ENCODE assay signal across 10 cellular contexts in the genomic region with DNA sequence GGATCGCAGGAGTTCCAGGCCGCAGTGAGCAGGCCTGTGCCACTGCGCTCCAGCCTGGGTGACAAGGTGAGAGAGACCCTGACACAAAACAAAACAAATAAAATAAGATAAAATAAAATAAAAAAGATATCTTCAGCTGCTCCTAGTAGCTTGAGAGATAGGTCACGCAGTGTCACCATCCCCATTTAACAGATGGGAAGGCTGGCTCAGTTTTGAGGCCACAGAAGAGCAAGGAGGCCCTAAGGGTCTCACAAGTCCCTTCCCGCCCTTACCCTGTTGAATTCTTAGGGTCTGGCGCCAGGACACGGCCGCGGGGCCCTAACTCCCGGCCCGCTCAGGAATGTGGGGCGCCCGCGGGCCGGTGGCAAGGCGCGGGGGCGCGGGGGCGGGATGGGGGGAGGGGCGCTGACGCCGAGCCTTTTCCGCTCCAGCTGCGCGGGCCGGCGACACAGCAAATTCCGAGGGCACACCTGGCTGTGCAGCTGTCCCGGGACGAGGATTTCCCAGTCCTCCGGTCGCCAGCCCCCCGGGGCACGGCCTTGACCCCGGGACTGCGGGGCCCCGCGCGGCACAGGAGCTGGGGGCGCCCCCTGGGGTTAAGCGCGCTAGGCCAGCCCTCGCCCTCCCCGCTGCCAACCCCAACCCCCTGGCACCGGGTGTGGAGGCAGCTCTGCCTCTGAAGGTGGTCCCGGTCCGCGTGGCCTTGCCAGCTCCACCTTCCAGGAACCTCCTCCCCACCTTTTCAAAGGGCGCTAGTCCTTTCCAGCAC. TPM values are rescaled to one million over a fixed set of nuclear protein-coding genes. Genes with fewer than 3 reads are reported as not detected.
DNase-seq lines count a peak whose midpoint lies in the region; ATAC-seq and TF ChIP-seq lines count a peak whose summit lies in the region.
"Had no signal": no experiment of that assay in that cellular context is flagged by ENCODE, and none has a peak within 500 bp of the region (broad histone marks: within the 10 kb centered on the region; RNA-seq: fewer than 3 reads in every experiment).

No MANE protein-coding gene starts in this region.

- H2AFZ ChIP-seq in GM23248, result peak overlapping the region; percentile 81
- peak overlapping the region; percentile 77 for H2AFZ ChIP-seq in smooth muscle cell (ENCODE audit: low read depth)

- H3K27me3 ChIP-seq in GM23248 (replicated peaks; ENCODE audit: insufficient read depth) (no peaks in the 10 kb centered on the region), heart left ventricle (peaks cover 0 to 16% (median 0%) of the 10 kb centered on the region in 9 donors), smooth muscle cell (ENCODE audit: low read depth) (no peaks in the 10 kb centered on the region)

- peak; percentile 21 for DNase-seq in GM23248
- peak; percentile 17 for DNase-seq in activated T-cell treated with anti-CD3 and anti-CD28 coated beads for 4 hours
- no peak for DNase-seq in heart left ventricle
- no peak for DNase-seq in smooth muscle cell (lab: John Stamatoyannopoulos, UW; ENCODE audit: unreplicated experiment)
- no peak for DNase-seq in sciatic nerve (ENCODE audit: low spot score)
- DNase-seq in COLO829 (ENCODE audit: low spot score), result no peak

- no peak overlapping the region; the same call in 1 of the 2 replicates for H3K9ac ChIP-seq in GM23248
- no peak overlapping the region for H3K9ac ChIP-seq in smooth muscle cell (ENCODE audit: low read depth)

- H3K4me3 ChIP-seq in GM23248, result peak overlapping the region; percentile 61
- peak overlapping the region in 11 of 12 donors; percentile 27 to 52 (median 47) for H3K4me3 ChIP-seq in heart left ventricle
- H3K4me3 ChIP-seq in smooth muscle cell, result peak overlapping the region; percentile 45

- no peaks in the 10 kb centered on the region for H4K20me1 ChIP-seq in GM23248 (ENCODE audit: insufficient read depth)
- no peaks in the 10 kb centered on the region for H4K20me1 ChIP-seq in smooth muscle cell (ENCODE audit: low read depth)

- no peaks in the 10 kb centered on the region for H3K9me2 ChIP-seq in GM23248 (ENCODE audit: insufficient read depth)

- H3K4me1 ChIP-seq in GM23248 (ENCODE audit: insufficient read depth) (no peaks in the 10 kb centered on the region), heart left ventricle (peaks cover 0 to 7% (median 0%) of the 10 kb centered on the region in 12 donors), smooth muscle cell (ENCODE audit: low read depth) (peaks cover 6% of the 10 kb centered on the region)

- peak overlapping the region; percentile 66 for H3K4me2 ChIP-seq in GM23248 (ENCODE audit: unreplicated experiment)
- peak overlapping the region; percentile 90 for H3K4me2 ChIP-seq in smooth muscle cell

- H3K79me2 ChIP-seq in GM23248 (ENCODE audit: insufficient read depth) (no peaks in the 10 kb centered on the region), smooth muscle cell (ENCODE audit: low read depth) (no peaks in the 10 kb centered on the region)

- no peak for TF ChIP-seq POLR2A in heart left ventricle (IDR thresholded peaks at IDR 0.05)

- intact Hi-C loops in heart left ventricle (cut with DNase I) (no loop called here), sciatic nerve (cut with DNase I) (no loop called here)

- WGBS in GM23248 (ENCODE audit: low coverage in 1 of 2, low lambda C conversion rate in 2 of 2, missing lambda C conversion rate in 2 of 2), 2 experiments, result 13 to 15% methylated on average over 27 to 45 of the region's 50 CpGs
- WGBS in heart left ventricle, 4 donors, result 14 to 34% (median 20%) methylated on average over 16 to 50 of the region's 50 CpGs
- 30% methylated on average over 31 of the region's 50 CpGs for WGBS in smooth muscle cell (ENCODE audit: low lambda C conversion rate)

- H3K27ac ChIP-seq in GM23248 (no peak overlapping the region), heart left ventricle (no peak overlapping the region), smooth muscle cell (ENCODE audit: low read depth) (no peak overlapping the region)

- H3K36me3 ChIP-seq in GM23248 (ENCODE audit: low read depth) (no peaks in the 10 kb centered on the region), heart left ventricle (no peaks in the 10 kb centered on the region), smooth muscle cell (ENCODE audit: low read depth) (no peaks in the 10 kb centered on the region)

- H3K9me3 ChIP-seq in GM23248 (ENCODE audit: low read depth) (no peaks in the 10 kb centered on the region), heart left ventricle (no peaks in the 10 kb centered on the region), smooth muscle cell (replicated peaks; ENCODE audit: low read depth) (no peaks in the 10 kb centered on the region)

- no peaks in the 10 kb centered on the region for H3F3A ChIP-seq in GM23248 (ENCODE audit: insufficient read depth)
- H3F3A ChIP-seq in smooth muscle cell (ENCODE audit: low read depth), result no peaks in the 10 kb centered on the region

- no peak for TF ChIP-seq CTCF in heart left ventricle (IDR thresholded peaks at IDR 0.05)
- TF ChIP-seq CTCF in smooth muscle cell (IDR thresholded peaks at IDR 0.05; ENCODE audit: borderline replicate concordance, insufficient read depth, poor library complexity, severe bottlenecking), result no peak

- peak in 3 of 4 donors; percentile 20 to 50 (median 44) for ATAC-seq in heart left ventricle
- ATAC-seq in HG02798 (IDR thresholded peaks at IDR 0.05; ENCODE audit: poor library complexity, unreplicated experiment), result no peak
- no peak for ATAC-seq in sciatic nerve
- ATAC-seq in HG03460 (IDR thresholded peaks at IDR 0.05; ENCODE audit: unreplicated experiment), result no peak

- in situ Hi-C loops in GM23248 (cut with MboI), result no loop called here

RNA-seq across cellular contexts. Expression of a gene that starts 10.3 kb away (rescaled TPM):
- total RNA-seq in GM23248 (2014; rRNA removed; shearing (Covaris generic)), result not detected in 2 replicates
- polyA plus RNA-seq in GM23248 (2016; fragmentation: Nextera tagmentation; extraction: Ambion mirVana) (not detected in 2 replicates), heart left ventricle (not detected), smooth muscle cell (not detected in 2 replicates)
- total RNA-seq in heart left ventricle (not detected), smooth muscle cell (not detected in 2 replicates), sciatic nerve (not detected)
- total RNA-seq: T-helper 1 cell treated with Interleukin-12 subunit alpha and Interleukin-12 subunit beta and Interleukin-4 antibody, amounts not matched to agents 30 ng/mL and 1 ng/mL, for 36 hours had no signal
- polyA plus RNA-seq: esophagus had no signal

RNA-seq across cellular contexts. Expression of a gene that starts 15.6 kb away (rescaled TPM):
- 8.9 and 9.9 TPM in 2 replicates for total RNA-seq in GM23248 (2014; rRNA removed; shearing (Covaris generic))
- polyA plus RNA-seq in GM23248 (2016; fragmentation: Nextera tagmentation; extraction: Ambion mirVana) (6.5 and 7.1 TPM in 2 replicates), heart left ventricle (10 to 100 TPM; 31.5 to 60.6 TPM), smooth muscle cell (2.7 and 3.3 TPM in 2 replicates)
- total RNA-seq in heart left ventricle (100 to 1,000 TPM in 7 of 9 donors, 10 to 100 TPM in 2; 71.7 to 165 (median 125) TPM), smooth muscle cell (2.7 and 3.3 TPM in 2 replicates), sciatic nerve (7.5 TPM)

RNA-seq across cellular contexts. Expression of a gene that starts 28.9 kb away (rescaled TPM):
- total RNA-seq in GM23248 (2014; rRNA removed; shearing (Covaris generic)), result not detected in 2 replicates
- polyA plus RNA-seq in GM23248 (2016; fragmentation: Nextera tagmentation; extraction: Ambion mirVana) (not detected in 2 replicates), heart left ventricle (under 1 TPM in 1 of 2 donors, not detected in 1; 0.03 TPM), smooth muscle cell (not detected in 2 replicates)
- total RNA-seq in heart left ventricle (not detected), smooth muscle cell (not detected in 2 replicates), sciatic nerve (not detected)
- total RNA-seq: T-helper 1 cell treated with Interleukin-12 subunit alpha and Interleukin-12 subunit beta and Interleukin-4 antibody, amounts not matched to agents 30 ng/mL and 1 ng/mL, for 36 hours had no signal

Comparison
In these comparisons a context has a peak if more than half of its experiments do, and no peak if none do; other contexts are left out.
1. DNase-seq: peak in GM23248 (single experiment) and activated T-cell treated with anti-CD3 and anti-CD28 coated beads for 4 hours (single experiment); none in heart left ventricle (0 of 5), smooth muscle cell (single experiment), sciatic nerve (single experiment) and COLO829 (single experiment).
2. ATAC-seq: peak in heart left ventricle (3 of 4); none in HG02798 (single experiment), sciatic nerve (single experiment) and HG03460 (single experiment).
3. Peak in every context shown above with its lines, with median percentiles within 50 percentile points of each other: H3K4me3 ChIP-seq.